8 cellular contexts compared by ENCODE assay signal in the genomic region with DNA sequence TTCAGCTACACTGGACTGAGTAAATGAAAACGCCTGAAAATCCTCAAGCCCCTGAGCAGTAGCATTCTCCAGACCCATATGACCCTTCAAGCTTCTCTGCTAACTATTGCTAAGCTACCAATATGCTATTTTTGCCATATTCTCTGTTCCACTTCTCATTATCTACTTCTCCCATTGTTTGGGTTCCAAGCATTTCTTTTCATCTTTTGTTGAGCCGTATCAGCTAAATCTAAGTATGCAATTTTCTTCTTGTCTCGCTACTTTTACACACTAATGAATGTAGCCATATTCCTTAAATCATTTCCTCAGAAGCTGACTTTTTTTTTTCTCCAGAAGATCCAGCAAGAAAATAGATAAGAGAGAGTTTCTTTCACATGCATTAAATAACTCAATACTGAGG.
"Had no signal": no experiment of that assay in that cellular context is flagged by ENCODE, and none has a peak within 500 bp of the region (broad histone marks: within the 10 kb centered on the region; RNA-seq: fewer than 3 reads in every experiment).

No MANE protein-coding gene starts in this region.

- DNase-seq: GDM1, GF-D8 had no signal

- FAIRE-seq: G401.6, GM12878, GM12891, GM12892, GM18507, GM19239 had no signal

- H3K4me3 ChIP-seq: GM12878 had no signal

- ATAC-seq: GM12878 had no signal
